14 cellular contexts compared by ENCODE assay signal in the genomic region with DNA sequence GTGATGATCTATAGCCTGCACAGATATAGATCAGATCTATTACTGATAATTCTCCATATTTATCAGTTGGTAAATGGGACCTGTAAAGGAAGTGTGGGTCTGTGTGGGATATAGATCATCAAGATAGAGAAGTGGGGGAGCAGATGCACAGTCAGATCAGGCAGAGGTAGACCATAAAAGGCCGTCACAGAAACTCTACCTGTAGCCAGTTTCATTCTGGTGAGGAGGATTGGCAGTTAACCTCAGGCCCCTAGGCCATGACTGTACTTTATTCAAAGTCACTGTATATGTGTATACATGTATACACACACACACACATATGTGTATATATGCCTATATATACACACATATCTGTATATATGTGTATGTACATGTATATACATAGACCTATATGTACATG.
A peak's percentile ranks its signal among the peaks of the same experiment; 100 is the strongest.
DNase-seq lines count a peak whose midpoint lies in the region; ATAC-seq and TF ChIP-seq lines count a peak whose summit lies in the region.
"Had no signal": no experiment of that assay in that cellular context is flagged by ENCODE, and none has a peak within 500 bp of the region (broad histone marks: within the 10 kb centered on the region; RNA-seq: fewer than 3 reads in every experiment).

No MANE protein-coding gene starts in this region.

- intact Hi-C loops in activated CD8-positive, alpha-beta T cell treated with anti-CD3 and anti-CD28 coated beads for 36 hours (cut with micrococcal nuclease), result no loop called here
- intact Hi-C loops in esophagus muscularis mucosa (cut with DNase I), result loop anchor here (10.0 kb wide), 1 partner anchor 541 kb away; no protein-coding TSS in a partner anchor

- CTCF ChIA-PET in activated CD8-positive, alpha-beta T cell treated with anti-CD3 and anti-CD28 coated beads for 36 hours (lab: Charles Lee), result interaction anchor here (1.4 kb wide), 1 partner anchor 33 kb away, joined by 4 read pairs; no protein-coding TSS in a partner anchor
- CTCF ChIA-PET in activated CD8-positive, alpha-beta T cell treated with anti-CD3 and anti-CD28 coated beads, Interleukin-2, amount 10 ng/mL, durations not matched to agents 7 days and 5 days (lab: Charles Lee), result no interaction called here

- no peaks in the 10 kb centered on the region for H3K9me3 ChIP-seq in esophagus muscularis mucosa
- H3K9me3 ChIP-seq: BLaER1 treated with 17β-estradiol and CSF1 and Interleukin-3, amounts not matched to agents 10 nM and 100 nM had no signal

- H3K27ac ChIP-seq in esophagus muscularis mucosa (replicated peaks in 1 of 4), result no peak overlapping the region
- H3K27ac ChIP-seq: BLaER1 treated with 17β-estradiol and CSF1 and Interleukin-3, amounts not matched to agents 10 nM and 100 nM had no signal

- peaks cover 5% of the 10 kb centered on the region for H3K27me3 Mint-ChIP-seq in activated CD8-positive, alpha-beta T cell treated with anti-CD3 and anti-CD28 coated beads for 36 hours
- no peaks in the 10 kb centered on the region for H3K27me3 Mint-ChIP-seq in activated CD8-positive, alpha-beta T cell treated with anti-CD3 and anti-CD28 coated beads, Interleukin-2, amount 10 ng/mL, durations not matched to agents 7 days and 5 days (ENCODE audit: low read depth)
- H3K27me3 Mint-ChIP-seq in HFFc6 (ENCODE audit: insufficient read depth), result peaks cover 1% of the 10 kb centered on the region; the same call in 1 of the 2 replicates

- H3K27ac Mint-ChIP-seq in activated CD8-positive, alpha-beta T cell treated with anti-CD3 and anti-CD28 coated beads for 36 hours, result no peak overlapping the region
- no peak overlapping the region for H3K27ac Mint-ChIP-seq in activated CD8-positive, alpha-beta T cell treated with anti-CD3 and anti-CD28 coated beads, Interleukin-2, amount 10 ng/mL, durations not matched to agents 7 days and 5 days
- peak overlapping the region; percentile 92; the same call in 1 of the 2 replicates for H3K27ac Mint-ChIP-seq in HFFc6
- H3K27ac Mint-ChIP-seq: H9 had no signal

- no peaks in the 10 kb centered on the region for H3K9me3 Mint-ChIP-seq in activated CD8-positive, alpha-beta T cell treated with anti-CD3 and anti-CD28 coated beads for 36 hours
- H3K9me3 Mint-ChIP-seq in activated CD8-positive, alpha-beta T cell treated with anti-CD3 and anti-CD28 coated beads, Interleukin-2, amount 10 ng/mL, durations not matched to agents 7 days and 5 days (ENCODE audit: insufficient read depth), result no peaks in the 10 kb centered on the region
- no peaks in the 10 kb centered on the region for H3K9me3 Mint-ChIP-seq in HFFc6

- no peaks in the 10 kb centered on the region for H3K4me1 Mint-ChIP-seq in activated CD8-positive, alpha-beta T cell treated with anti-CD3 and anti-CD28 coated beads for 36 hours (ENCODE audit: low read depth)
- no peaks in the 10 kb centered on the region for H3K4me1 Mint-ChIP-seq in activated CD8-positive, alpha-beta T cell treated with anti-CD3 and anti-CD28 coated beads, Interleukin-2, amount 10 ng/mL, durations not matched to agents 7 days and 5 days (ENCODE audit: low read depth)
- H3K4me1 Mint-ChIP-seq in HFFc6 (ENCODE audit: low read depth), result peaks cover 86% of the 10 kb centered on the region
- H3K4me1 Mint-ChIP-seq: CD4-positive, CD25-positive, alpha-beta regulatory T cell had no signal

- peaks cover 5 to 50% (median 47%) of the 10 kb centered on the region in 4 donors for H3K4me1 ChIP-seq in esophagus muscularis mucosa

- TF ChIP-seq CTCF in activated CD8-positive, alpha-beta T cell treated with anti-CD3 and anti-CD28 coated beads for 36 hours (IDR thresholded peaks at IDR 0.05), result no peak
- no peak for TF ChIP-seq CTCF in HFFc6 (IDR thresholded peaks at IDR 0.05)
- TF ChIP-seq CTCF in esophagus muscularis mucosa (IDR thresholded peaks at IDR 0.05), result no peak

- TF ChIP-seq POLR2A in esophagus muscularis mucosa (IDR thresholded peaks at IDR 0.05; ENCODE audit: low read depth), result no peak

- 79% methylated on average over 1 of the region's 1 CpG for WGBS in esophagus muscularis mucosa

- H3K4me3 Mint-ChIP-seq in activated CD8-positive, alpha-beta T cell treated with anti-CD3 and anti-CD28 coated beads for 36 hours, result no peak overlapping the region
- H3K4me3 Mint-ChIP-seq in activated CD8-positive, alpha-beta T cell treated with anti-CD3 and anti-CD28 coated beads, Interleukin-2, amount 10 ng/mL, durations not matched to agents 7 days and 5 days, result no peak overlapping the region
- no peak overlapping the region for H3K4me3 Mint-ChIP-seq in HFFc6
- H3K4me3 Mint-ChIP-seq: CD4-positive, CD25-positive, alpha-beta regulatory T cell; H9 had no signal

- no peak for TF ChIP-seq EP300 in esophagus muscularis mucosa (IDR thresholded peaks at IDR 0.05)

- H3K27me3 ChIP-seq in esophagus muscularis mucosa, result no peaks in the 10 kb centered on the region
- H3K27me3 ChIP-seq: BLaER1 treated with 17β-estradiol and CSF1 and Interleukin-3, amounts not matched to agents 10 nM and 100 nM had no signal

- POLR2A ChIA-PET in activated CD8-positive, alpha-beta T cell treated with anti-CD3 and anti-CD28 coated beads for 36 hours (lab: Charles Lee), result no interaction called here
- POLR2A ChIA-PET in activated CD8-positive, alpha-beta T cell treated with anti-CD3 and anti-CD28 coated beads, Interleukin-2, amount 10 ng/mL, durations not matched to agents 7 days and 5 days (lab: Charles Lee), result no interaction called here

- DNase-seq in activated CD8-positive, alpha-beta T cell treated with anti-CD3 and anti-CD28 coated beads for 36 hours, result no peak
- no peak for DNase-seq in activated CD8-positive, alpha-beta T cell treated with anti-CD3 and anti-CD28 coated beads, Interleukin-2, amount 10 ng/mL, durations not matched to agents 7 days and 5 days
- no peak for DNase-seq in HFFc6
- peak; percentile 66 for DNase-seq in esophagus muscularis mucosa (ENCODE audit: extremely low spot score)
- DNase-seq in HT-29 (ENCODE audit: low spot score), result no peak
- DNase-seq in NCI-H226, result no peak
- no peak for DNase-seq in NCI-H187 (lab: John Stamatoyannopoulos, UW)
- DNase-seq: ACHN; CD4-positive, CD25-positive, alpha-beta regulatory T cell; DMS53; GF-D8; GOT3; H9 had no signal

- no peaks in the 10 kb centered on the region for H3K36me3 Mint-ChIP-seq in activated CD8-positive, alpha-beta T cell treated with anti-CD3 and anti-CD28 coated beads for 36 hours (ENCODE audit: low read depth)
- H3K36me3 Mint-ChIP-seq in activated CD8-positive, alpha-beta T cell treated with anti-CD3 and anti-CD28 coated beads, Interleukin-2, amount 10 ng/mL, durations not matched to agents 7 days and 5 days (ENCODE audit: low read depth), result no peaks in the 10 kb centered on the region
- no peaks in the 10 kb centered on the region; the same call in 1 of the 2 replicates for H3K36me3 Mint-ChIP-seq in HFFc6 (ENCODE audit: low read depth)
- H3K36me3 Mint-ChIP-seq: CD4-positive, CD25-positive, alpha-beta regulatory T cell had no signal

- peak; percentile 39 for ATAC-seq in activated CD8-positive, alpha-beta T cell treated with anti-CD3 and anti-CD28 coated beads for 36 hours
- ATAC-seq in activated CD8-positive, alpha-beta T cell treated with anti-CD3 and anti-CD28 coated beads, Interleukin-2, amount 10 ng/mL, durations not matched to agents 7 days and 5 days, result no peak

- no peaks in the 10 kb centered on the region for H3K36me3 ChIP-seq in esophagus muscularis mucosa
- H3K36me3 ChIP-seq: BLaER1 treated with 17β-estradiol and CSF1 and Interleukin-3, amounts not matched to agents 10 nM and 100 nM had no signal

- H3K4me3 ChIP-seq in esophagus muscularis mucosa, result no peak overlapping the region
- H3K4me3 ChIP-seq: BLaER1 treated with 17β-estradiol and CSF1 and Interleukin-3, amounts not matched to agents 10 nM and 100 nM had no signal
